Comparison of ENCODE assay signal across 11 cellular contexts in the genomic region with DNA sequence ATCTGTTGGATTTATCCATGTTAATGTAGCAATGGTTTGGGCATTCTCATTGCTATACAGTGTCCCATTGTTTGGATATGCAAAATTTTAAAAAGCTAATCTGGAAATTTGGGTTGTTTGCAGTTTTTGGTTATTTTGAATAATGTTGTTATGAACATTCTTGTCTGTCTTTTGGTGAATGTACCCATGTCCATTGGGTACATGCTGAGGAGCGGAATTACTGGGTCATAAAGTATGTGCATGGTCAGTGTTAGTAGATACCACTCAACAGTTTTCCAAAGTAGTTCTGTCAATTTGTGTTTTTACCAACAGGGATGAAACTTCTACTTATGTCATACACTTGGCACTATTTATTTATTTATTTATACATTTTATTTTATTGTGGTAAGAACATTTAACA.
"Had no signal": no experiment of that assay in that cellular context is flagged by ENCODE, and none has a peak within 500 bp of the region (broad histone marks: within the 10 kb centered on the region; RNA-seq: fewer than 3 reads in every experiment).

No MANE protein-coding gene starts in this region.

- H3K27ac ChIP-seq: adrenal gland, ascending aorta, body of pancreas, brain microvascular endothelial cell, breast epithelium, cardiac muscle cell had no signal

- H3K4me1 ChIP-seq: adrenal gland, ascending aorta, body of pancreas, breast epithelium had no signal

- ATAC-seq: activated naive CD4-positive, alpha-beta T cell treated with anti-CD3 and anti-CD28 coated beads, Interleukin-2, amount 50 U/mL, for 72 hours; activated naive CD8-positive, alpha-beta T cell treated with anti-CD3 and anti-CD28 coated beads, Interleukin-2, amount 50 U/mL, for 24 hours; activated T-cell treated with anti-CD3 and anti-CD28 coated beads, Interleukin-2, amount 50 U/mL, for 4 hours; activated T-cell treated with anti-CD3 and anti-CD28 coated beads, Interleukin-2, amount 50 U/mL, for 72 hours; activated T-helper 17 cell treated with anti-CD3 and anti-CD28 coated beads, Interleukin-2, amount 50 U/mL, for 72 hours; body of pancreas had no signal

- H3K36me3 ChIP-seq: adrenal gland, ascending aorta, brain microvascular endothelial cell, breast epithelium, cardiac muscle cell had no signal

- H3K4me3 ChIP-seq: adrenal gland, ascending aorta, body of pancreas, breast epithelium, cardiac muscle cell had no signal
